In genomic region chr17:4899341-4900230, GRCh38 we compare ENCODE assay signal across 8 cellular contexts. TPM values are rescaled to one million over a fixed set of nuclear protein-coding genes. Genes with fewer than 3 reads are reported as not detected.
DNase-seq lines count a peak whose midpoint lies in the region; ATAC-seq lines count a peak whose summit lies in the region.

TSS of gene C17orf107 (plus strand) at chr17:4899536. CDS start at chr17:4899763, 227 bp downstream.

- H3K9me3 ChIP-seq in HUES48 (ENCODE audit: control insufficient read depth, insufficient read depth, low read length) (no peaks in the 10 kb centered on the region), mesenchymal stem cell (ENCODE audit: control insufficient read depth, low read length) (no peaks in the 10 kb centered on the region)

- no peak within 1 kb of the TSS for H3K27ac ChIP-seq in HUES48 (ENCODE audit: low read depth, low read length)
- H3K27ac ChIP-seq in mesenchymal stem cell (ENCODE audit: low read length, poor library complexity, severe bottlenecking): no peak within 1 kb of the TSS

- no peak within 1 kb of the TSS for H4K91ac ChIP-seq in mesenchymal stem cell (ENCODE audit: low read length)

- H2AFZ ChIP-seq in mesenchymal stem cell (ENCODE audit: low read depth, low read length): no peak within 1 kb of the TSS

- no peak within 1 kb of the TSS for H2BK15ac ChIP-seq in mesenchymal stem cell (ENCODE audit: low read depth, poor library complexity, severe bottlenecking)

- H3K4me3 Mint-ChIP-seq in activated CD8-positive, alpha-beta T cell treated with anti-CD3 and anti-CD28 coated beads, Interleukin-2, amount 10 ng/mL, durations not matched to agents 7 days and 5 days: peak within 1 kb of the TSS; percentile 81

- no peaks in the 10 kb centered on the region for H3K27me3 ChIP-seq in HUES48 (ENCODE audit: control insufficient read depth, insufficient read depth, low read length)
- peaks cover 0 to 35% of the 10 kb centered on the region in 2 experiments for H3K27me3 ChIP-seq in mesenchymal stem cell (ENCODE audit: control insufficient read depth in 1 of 2, insufficient read depth in 1 of 2, low read length in 2 of 2)

- peaks cover 7% of the 10 kb centered on the region for H3K4me1 ChIP-seq in HUES48 (ENCODE audit: control insufficient read depth, insufficient read depth, low read length)
- H3K4me1 ChIP-seq in mesenchymal stem cell (ENCODE audit: control insufficient read depth, insufficient read depth, low read depth, low read length): no peaks in the 10 kb centered on the region

- H3K9me3 Mint-ChIP-seq in activated CD8-positive, alpha-beta T cell treated with anti-CD3 and anti-CD28 coated beads, Interleukin-2, amount 10 ng/mL, durations not matched to agents 7 days and 5 days (ENCODE audit: insufficient read depth): no peaks in the 10 kb centered on the region

- ATAC-seq in activated CD8-positive, alpha-beta T cell treated with anti-CD3 and anti-CD28 coated beads, Interleukin-2, amount 10 ng/mL, durations not matched to agents 7 days and 5 days: peak; percentile 86

- H3K9ac ChIP-seq in HUES48 (ENCODE audit: low read depth, low read length): peak within 1 kb of the TSS; percentile 37
- peak within 1 kb of the TSS; percentile 84 for H3K9ac ChIP-seq in mesenchymal stem cell (ENCODE audit: low read length)

- no peak within 1 kb of the TSS for H2BK12ac ChIP-seq in mesenchymal stem cell (ENCODE audit: low read length in 2 of 2)

- H3K27me3 Mint-ChIP-seq in activated CD8-positive, alpha-beta T cell treated with anti-CD3 and anti-CD28 coated beads, Interleukin-2, amount 10 ng/mL, durations not matched to agents 7 days and 5 days (ENCODE audit: low read depth): peaks cover 7% of the 10 kb centered on the region

- no peak within 1 kb of the TSS for H2BK120ac ChIP-seq in mesenchymal stem cell (ENCODE audit: low read depth, low read length)

- POLR2A ChIA-PET in activated CD8-positive, alpha-beta T cell treated with anti-CD3 and anti-CD28 coated beads, Interleukin-2, amount 10 ng/mL, durations not matched to agents 7 days and 5 days (lab: Charles Lee): interaction anchor here (0.6 to 1.8 kb wide), 6 partner anchors 40 to 196 kb away, joined by 3 to 13 read pairs (median 4); partner anchors contain the start of genes PELP1, PFN1, RNF167 and SLC25A11

- peaks cover 12% of the 10 kb centered on the region for H3K36me3 Mint-ChIP-seq in activated CD8-positive, alpha-beta T cell treated with anti-CD3 and anti-CD28 coated beads, Interleukin-2, amount 10 ng/mL, durations not matched to agents 7 days and 5 days (ENCODE audit: low read depth)

- H3K4me1 Mint-ChIP-seq in activated CD8-positive, alpha-beta T cell treated with anti-CD3 and anti-CD28 coated beads, Interleukin-2, amount 10 ng/mL, durations not matched to agents 7 days and 5 days (ENCODE audit: low read depth): peaks cover 38% of the 10 kb centered on the region

- H4K8ac ChIP-seq in mesenchymal stem cell (ENCODE audit: low read length): no peak within 1 kb of the TSS

- DNase-seq in DMS114 treated with DMSO at 0.1 percent for 48 hours (lab: John Stamatoyannopoulos, UW; ENCODE audit: unreplicated experiment) (peak; percentile 67), mesenchymal stem cell (no peak), DMS79 (lab: John Stamatoyannopoulos, UW) (no peak), SK-N-DZ (ENCODE audit: low spot score) (no peak)
- DNase-seq in activated CD8-positive, alpha-beta T cell treated with anti-CD3 and anti-CD28 coated beads, Interleukin-2, amount 10 ng/mL, durations not matched to agents 7 days and 5 days: peak; percentile 87
- DNase-seq in effector CD4-positive, alpha-beta T cell: peak; percentile 93
- DNase-seq in stimulated activated CD8-positive, alpha-beta memory T cell treated with anti-CD3 and anti-CD28 coated beads, Interleukin-12 subunit alpha, Interleukin-12 subunit beta, amount 100 ng/mL, for 24 hours (ENCODE audit: extremely low read depth): peak; percentile 90

- H2BK5ac ChIP-seq in mesenchymal stem cell (ENCODE audit: low read depth, low read length, poor library complexity, severe bottlenecking): no peak within 1 kb of the TSS

- no peak within 1 kb of the TSS for H3K18ac ChIP-seq in mesenchymal stem cell (ENCODE audit: low read depth in 1 of 2, low read length in 2 of 2)

- no peak within 1 kb of the TSS for H3K23ac ChIP-seq in mesenchymal stem cell (ENCODE audit: low read length in 2 of 2)

- peaks cover under 1% of the 10 kb centered on the region for H3K79me1 ChIP-seq in mesenchymal stem cell (replicated peaks; ENCODE audit: low read length, poor library complexity, severe bottlenecking)

- 96% methylated on average over 60 of the region's 60 CpGs for WGBS in mesenchymal stem cell

- H3K4ac ChIP-seq in mesenchymal stem cell (ENCODE audit: low read depth in 1 of 2, low read length in 2 of 2): no peak within 1 kb of the TSS

- H3K36me3 ChIP-seq in HUES48 (ENCODE audit: control insufficient read depth, insufficient read depth, low read length) (peaks cover 27% of the 10 kb centered on the region), mesenchymal stem cell (ENCODE audit: control insufficient read depth in 1 of 2, insufficient read depth in 2 of 2, low read depth in 1 of 2, low read length in 2 of 2) (peaks cover 30 to 77% of the 10 kb centered on the region in 2 experiments)

- no peak within 1 kb of the TSS for H2AK5ac ChIP-seq in mesenchymal stem cell (ENCODE audit: low read length, severe bottlenecking)

- no peak within 1 kb of the TSS for H3K4me2 ChIP-seq in mesenchymal stem cell (ENCODE audit: low read length, poor library complexity, severe bottlenecking)

- H3K27ac Mint-ChIP-seq in activated CD8-positive, alpha-beta T cell treated with anti-CD3 and anti-CD28 coated beads, Interleukin-2, amount 10 ng/mL, durations not matched to agents 7 days and 5 days: peak within 1 kb of the TSS; percentile 82

- H3K4me3 ChIP-seq in HUES48 (ENCODE audit: low read depth, low read length) (peak within 1 kb of the TSS; percentile 65), mesenchymal stem cell (ENCODE audit: insufficient read depth in 1 of 2, low read depth in 1 of 2, low read length in 2 of 2) (peak within 1 kb of the TSS in 1 of 2 experiments; percentile 80)

- CTCF ChIA-PET in activated CD8-positive, alpha-beta T cell treated with anti-CD3 and anti-CD28 coated beads, Interleukin-2, amount 10 ng/mL, durations not matched to agents 7 days and 5 days (lab: Charles Lee): interaction anchor here (0.8 to 2.2 kb wide), 14 partner anchors 10 to 335 kb away, joined by 3 to 10 read pairs (median 4); partner anchors contain the start of genes ARRB2, PLD2 and SPAG7

- H3K14ac ChIP-seq in mesenchymal stem cell (ENCODE audit: low read length in 2 of 2): no peak within 1 kb of the TSS

RNA-seq across cellular contexts. Expression of gene C17orf107, which starts in this region (rescaled TPM):
- total RNA-seq in activated CD8-positive, alpha-beta T cell treated with anti-CD3 and anti-CD28 coated beads, Interleukin-2, amount 10 ng/mL, durations not matched to agents 7 days and 5 days: 1 to 10 TPM in 1 of 2 experiments, under 1 TPM in 1; 0.97 to 1.1 TPM
- 0.17 TPM for polyA plus RNA-seq in mesenchymal stem cell (2013, experiment 1 of 2)
- polyA plus RNA-seq in mesenchymal stem cell (2013, experiment 2 of 2): 0.23 TPM
- polyA plus RNA-seq in SK-N-DZ (2014; cell fraction: cytosol; rRNA removed): 0.12 and 0.69 TPM in 2 replicates
- 1.1 and 2.1 TPM in 2 replicates for polyA plus RNA-seq in SK-N-DZ (2014; cell fraction: nucleus; rRNA removed)

Comparison
In these comparisons a context has a peak if more than half of its experiments do, and no peak if none do; other contexts are left out.
1. DNase-seq: peak in DMS114 treated with DMSO at 0.1 percent for 48 hours (single experiment), activated CD8-positive, alpha-beta T cell treated with anti-CD3 and anti-CD28 coated beads, Interleukin-2, amount 10 ng/mL, durations not matched to agents 7 days and 5 days (single experiment), effector CD4-positive, alpha-beta T cell (single experiment) and stimulated activated CD8-positive, alpha-beta memory T cell treated with anti-CD3 and anti-CD28 coated beads, Interleukin-12 subunit alpha, Interleukin-12 subunit beta, amount 100 ng/mL, for 24 hours (single experiment); none in mesenchymal stem cell (single experiment), DMS79 (single experiment) and SK-N-DZ (single experiment).